In the genomic region with DNA sequence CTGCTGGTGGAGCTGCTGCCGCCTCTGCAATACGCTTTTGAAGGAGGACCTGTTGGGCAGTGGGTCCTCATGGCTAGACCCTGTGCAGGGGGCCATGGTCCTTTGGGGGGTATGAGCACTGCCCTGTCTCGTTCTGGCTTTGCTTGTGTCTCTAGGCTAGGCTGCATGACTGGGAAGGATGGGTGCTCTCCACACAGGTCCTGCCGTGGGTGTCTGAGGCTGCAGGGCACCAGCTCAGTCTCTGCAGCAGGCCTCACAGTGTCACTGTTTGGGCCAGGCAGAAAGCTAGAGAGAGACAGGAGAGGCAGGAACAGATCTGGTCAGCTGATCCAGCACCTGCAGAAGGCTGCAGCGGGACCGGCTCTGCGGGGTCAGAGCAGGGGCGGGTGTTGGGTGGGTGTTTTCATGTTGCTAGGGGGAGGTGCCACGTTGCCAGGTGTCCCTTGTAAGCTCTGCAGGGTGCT, we compare ENCODE assay signal across 11 cellular contexts.
DNase-seq lines count a peak whose midpoint lies in the region; ATAC-seq and TF ChIP-seq lines count a peak whose summit lies in the region.
"Had no signal": no experiment of that assay in that cellular context is flagged by ENCODE, and none has a peak within 500 bp of the region (broad histone marks: within the 10 kb centered on the region; RNA-seq: fewer than 3 reads in every experiment).

No MANE protein-coding gene starts in this region.

- no peaks in the 10 kb centered on the region for H3K27me3 ChIP-seq in neuronal stem cell (ENCODE audit: control insufficient read depth in 3 of 3, insufficient read depth in 3 of 3, low read depth in 1 of 3, low read length in 3 of 3)
- H3K27me3 ChIP-seq: cardiac muscle cell had no signal

- WGBS in neuronal stem cell (ENCODE audit: extremely low coverage in 2 of 2, insufficient read length in 2 of 2, insufficient replicate concordance in 1 of 2), 2 donors = no CpG with 5 or more reads among the region's 9 CpGs

- H3K36me3 Mint-ChIP-seq in activated T-helper 17 cell treated with anti-CD3 and anti-CD28 coated beads, Interleukin-2, amount 50 U/mL, for 72 hours (ENCODE audit: low read depth) = no peaks in the 10 kb centered on the region
- H3K36me3 Mint-ChIP-seq in activated CD8-positive, alpha-beta memory T cell treated with anti-CD3 and anti-CD28 coated beads, Interleukin-2, amount 10 ng/mL, durations not matched to agents 7 days and 5 days = no peaks in the 10 kb centered on the region

- no peak overlapping the region for H2AFZ ChIP-seq in neuronal stem cell (ENCODE audit: low read length)

- DNase-seq in NCI-H1436 (lab: John Stamatoyannopoulos, UW) = peak; percentile 35
- no peak for DNase-seq in NCI-H1436 treated with DMSO at 0.1 percent for 48 hours (lab: John Stamatoyannopoulos, UW)
- DNase-seq in HT-29 (ENCODE audit: low spot score) = peak; percentile 65
- no peak for DNase-seq in neuronal stem cell (ENCODE audit: low spot score)
- DNase-seq in hepatic stellate cell (ENCODE audit: low spot score) = no peak
- no peak for DNase-seq in activated CD8-positive, alpha-beta memory T cell treated with anti-CD3 and anti-CD28 coated beads, Interleukin-2, amount 10 ng/mL, durations not matched to agents 7 days and 5 days
- DNase-seq in coronary artery (ENCODE audit: low spot score) = no peak
- DNase-seq: ACHN; activated CD4-positive, CD25-positive, alpha-beta regulatory T cell had no signal

- H3K36me3 ChIP-seq in neuronal stem cell (replicated peaks in 1 of 2; ENCODE audit: control insufficient read depth in 2 of 2, insufficient read depth in 2 of 2, low read length in 2 of 2) = no peaks in the 10 kb centered on the region
- H3K36me3 ChIP-seq: cardiac muscle cell had no signal

- no peak overlapping the region for H4K91ac ChIP-seq in neuronal stem cell (ENCODE audit: low read depth, low read length, poor library complexity)

- no peak overlapping the region for H3K9ac ChIP-seq in neuronal stem cell (ENCODE audit: low read depth, low read length, poor library complexity)

- H2BK5ac ChIP-seq in neuronal stem cell (ENCODE audit: low read length) = no peak overlapping the region

- no peaks in the 10 kb centered on the region for H3K9me3 ChIP-seq in neuronal stem cell (replicated peaks in 1 of 2; ENCODE audit: control insufficient read depth in 2 of 2, insufficient read depth in 1 of 2, low read depth in 1 of 2, low read length in 2 of 2)

- H3K23ac ChIP-seq in neuronal stem cell (ENCODE audit: low read depth, low read length, poor library complexity) = no peak overlapping the region

- H3K9me3 Mint-ChIP-seq in activated T-helper 17 cell treated with anti-CD3 and anti-CD28 coated beads, Interleukin-2, amount 50 U/mL, for 72 hours = no peaks in the 10 kb centered on the region
- H3K9me3 Mint-ChIP-seq in activated CD8-positive, alpha-beta memory T cell treated with anti-CD3 and anti-CD28 coated beads, Interleukin-2, amount 10 ng/mL, durations not matched to agents 7 days and 5 days (ENCODE audit: low read depth) = no peaks in the 10 kb centered on the region

- peaks cover 10% of the 10 kb centered on the region for H3K4me1 Mint-ChIP-seq in activated T-helper 17 cell treated with anti-CD3 and anti-CD28 coated beads, Interleukin-2, amount 50 U/mL, for 72 hours
- peaks cover 11% of the 10 kb centered on the region for H3K4me1 Mint-ChIP-seq in activated CD8-positive, alpha-beta memory T cell treated with anti-CD3 and anti-CD28 coated beads, Interleukin-2, amount 10 ng/mL, durations not matched to agents 7 days and 5 days

- H3K27me3 Mint-ChIP-seq in activated T-helper 17 cell treated with anti-CD3 and anti-CD28 coated beads, Interleukin-2, amount 50 U/mL, for 72 hours = no peaks in the 10 kb centered on the region
- no peaks in the 10 kb centered on the region for H3K27me3 Mint-ChIP-seq in activated CD8-positive, alpha-beta memory T cell treated with anti-CD3 and anti-CD28 coated beads, Interleukin-2, amount 10 ng/mL, durations not matched to agents 7 days and 5 days

- ATAC-seq in activated T-helper 17 cell treated with anti-CD3 and anti-CD28 coated beads, Interleukin-2, amount 50 U/mL, for 72 hours (replicated peaks) = no peak
- ATAC-seq in activated CD8-positive, alpha-beta memory T cell treated with anti-CD3 and anti-CD28 coated beads, Interleukin-2, amount 10 ng/mL, durations not matched to agents 7 days and 5 days = no peak

- peak overlapping the region; percentile 86 for H3K27ac Mint-ChIP-seq in activated T-helper 17 cell treated with anti-CD3 and anti-CD28 coated beads, Interleukin-2, amount 50 U/mL, for 72 hours
- H3K27ac Mint-ChIP-seq in activated CD8-positive, alpha-beta memory T cell treated with anti-CD3 and anti-CD28 coated beads, Interleukin-2, amount 10 ng/mL, durations not matched to agents 7 days and 5 days = no peak overlapping the region

- peak overlapping the region; percentile 47 for H2BK12ac ChIP-seq in neuronal stem cell (ENCODE audit: low read length)

- no peaks in the 10 kb centered on the region for H3K79me1 ChIP-seq in neuronal stem cell (ENCODE audit: low read depth, low read length)

- H3K4me3 Mint-ChIP-seq in activated T-helper 17 cell treated with anti-CD3 and anti-CD28 coated beads, Interleukin-2, amount 50 U/mL, for 72 hours = peak overlapping the region; percentile 79
- no peak overlapping the region for H3K4me3 Mint-ChIP-seq in activated CD8-positive, alpha-beta memory T cell treated with anti-CD3 and anti-CD28 coated beads, Interleukin-2, amount 10 ng/mL, durations not matched to agents 7 days and 5 days

- no peak overlapping the region for H3K4me2 ChIP-seq in neuronal stem cell (ENCODE audit: insufficient read depth, low read length, poor library complexity, severe bottlenecking)

- CTCF ChIA-PET in activated CD8-positive, alpha-beta memory T cell treated with anti-CD3 and anti-CD28 coated beads, Interleukin-2, amount 10 ng/mL, durations not matched to agents 7 days and 5 days (lab: Charles Lee) = interaction anchor here (4.5 kb wide), 1 partner anchor 7 kb away, joined by 25 read pairs; no protein-coding TSS in a partner anchor

- peak overlapping the region; percentile 30 for H3K27ac ChIP-seq in neuronal stem cell (replicated peaks; ENCODE audit: low read length)
- no peak overlapping the region for H3K27ac ChIP-seq in coronary artery
- H3K27ac ChIP-seq: cardiac muscle cell had no signal

- no peak overlapping the region for H4K8ac ChIP-seq in neuronal stem cell (ENCODE audit: low read depth, low read length)

- H3K4me1 ChIP-seq in neuronal stem cell (ENCODE audit: control insufficient read depth in 2 of 2, insufficient read depth in 1 of 2, low read depth in 1 of 2, low read length in 2 of 2) = peaks cover 20 to 31% of the 10 kb centered on the region in 2 donors

- no peak overlapping the region for H3K14ac ChIP-seq in neuronal stem cell (ENCODE audit: low read length)

- H2BK15ac ChIP-seq in neuronal stem cell (ENCODE audit: low read length) = peak overlapping the region; percentile 15

- TF ChIP-seq CTCF in coronary artery (IDR thresholded peaks at IDR 0.05) = no peak

- H3K4me3 ChIP-seq in neuronal stem cell (ENCODE audit: low read length in 2 of 2) = peak overlapping the region in 1 of 2 donors; percentile 13
- no peak overlapping the region for H3K4me3 ChIP-seq in coronary artery
- H3K4me3 ChIP-seq: cardiac muscle cell had no signal

- H3K18ac ChIP-seq in neuronal stem cell (ENCODE audit: low read length) = peak overlapping the region; percentile 86

- no peak overlapping the region for H3K4ac ChIP-seq in neuronal stem cell (ENCODE audit: low read length)

- H2AK5ac ChIP-seq in neuronal stem cell (ENCODE audit: low read depth, low read length) = peak overlapping the region; percentile 16

- H2BK120ac ChIP-seq in neuronal stem cell (ENCODE audit: low read depth, low read length) = no peak overlapping the region

Comparison
In these comparisons a context has a peak if more than half of its experiments do, and no peak if none do; other contexts are left out.
1. DNase-seq: peak in NCI-H1436 (single experiment) and HT-29 (single experiment); none in NCI-H1436 treated with DMSO at 0.1 percent for 48 hours (single experiment), neuronal stem cell (single experiment), hepatic stellate cell (single experiment), activated CD8-positive, alpha-beta memory T cell treated with anti-CD3 and anti-CD28 coated beads, Interleukin-2, amount 10 ng/mL, durations not matched to agents 7 days and 5 days (single experiment) and coronary artery (single experiment).